ENCODE assay signal across 8 cellular contexts in genomic region chr5:136036293-136036911, GRCh38. TPM values are rescaled to one million over a fixed set of nuclear protein-coding genes. Genes with fewer than 3 reads are reported as not detected.
A peak's percentile ranks its signal among the peaks of the same experiment; 100 is the strongest.
DNase-seq lines count a peak whose midpoint lies in the region; ATAC-seq, FAIRE-seq and TF ChIP-seq lines count a peak whose summit lies in the region.

No MANE protein-coding gene starts in this region.

- H3K4me3 ChIP-seq in GM23248 (no peak overlapping the region), Peyer's patch (no peak overlapping the region), esophagus muscularis mucosa (no peak overlapping the region), gastrocnemius medialis (no peak overlapping the region), HepG2 (replicated peaks in 1 of 3; ENCODE audit: insufficient read depth in 1 of 3, low read depth in 2 of 3, low read length in 3 of 3) (no peak overlapping the region), prostate gland (no peak overlapping the region)

- ATAC-seq in gastrocnemius medialis (no peak), HepG2 (no peak), HG02763 (IDR thresholded peaks at IDR 0.05; ENCODE audit: unreplicated experiment) (no peak)

- H3K9ac ChIP-seq in GM23248 (peak overlapping the region; percentile 44), HepG2 (ENCODE audit: insufficient read depth, low read depth, low read length) (no peak overlapping the region)

- H3K9me3 ChIP-seq in GM23248 (ENCODE audit: low read depth) (no peaks in the 10 kb centered on the region), Peyer's patch (no peaks in the 10 kb centered on the region), esophagus muscularis mucosa (no peaks in the 10 kb centered on the region), gastrocnemius medialis (no peaks in the 10 kb centered on the region), HepG2 (ENCODE audit: low read length) (no peaks in the 10 kb centered on the region), prostate gland (no peaks in the 10 kb centered on the region)

- TF ChIP-seq RAD21 in HepG2 (CRISPR knock-in tag; IDR thresholded peaks at IDR 0.05) = no peak

- H2AFZ ChIP-seq in GM23248 (no peak overlapping the region), HepG2 (ENCODE audit: low read length) (no peak overlapping the region)

- peak; percentile 58 for DNase-seq in GM23248
- DNase-seq in Peyer's patch = no peak
- DNase-seq in esophagus muscularis mucosa (ENCODE audit: extremely low spot score) = no peak
- no peak for DNase-seq in gastrocnemius medialis
- no peak for DNase-seq in HepG2 (ENCODE audit: low spot score)
- no peak for DNase-seq in prostate gland (ENCODE audit: low spot score)
- no peak for DNase-seq in effector CD8-positive, alpha-beta T cell (lab: John Stamatoyannopoulos, UW)

- peak overlapping the region; percentile 90 for H3K27ac ChIP-seq in GM23248
- peak overlapping the region; percentile 12 to 63 (median 56) for H3K27ac ChIP-seq in Peyer's patch
- H3K27ac ChIP-seq in esophagus muscularis mucosa (replicated peaks in 1 of 4) = peak overlapping the region; percentile 12 to 44 (median 30)
- H3K27ac ChIP-seq in gastrocnemius medialis = peak overlapping the region; percentile 61 to 74 (median 66)
- no peak overlapping the region for H3K27ac ChIP-seq in HepG2 (ENCODE audit: extremely low read length, insufficient read depth, low read length)
- no peak overlapping the region for H3K27ac ChIP-seq in prostate gland

- H3K27me3 ChIP-seq in GM23248 (replicated peaks; ENCODE audit: insufficient read depth) (no peaks in the 10 kb centered on the region), Peyer's patch (no peaks in the 10 kb centered on the region), esophagus muscularis mucosa (no peaks in the 10 kb centered on the region), gastrocnemius medialis (no peaks in the 10 kb centered on the region), HepG2 (ENCODE audit: control insufficient read depth in 1 of 2, insufficient read depth in 2 of 2, low read length in 2 of 2) (no peaks in the 10 kb centered on the region), prostate gland (replicated peaks; ENCODE audit: insufficient read depth) (no peaks in the 10 kb centered on the region)

- H4K20me1 ChIP-seq in GM23248 (ENCODE audit: insufficient read depth) (no peaks in the 10 kb centered on the region), HepG2 (ENCODE audit: insufficient read depth, low read length) (no peaks in the 10 kb centered on the region)

- POLR2A ChIA-PET in HepG2 (lab: Yijun Ruan, JAX) = interaction anchor here (1.6 to 10.6 kb wide), 2 partner anchors 16 to 22 kb away, joined by 5 to 129 read pairs; no protein-coding TSS in a partner anchor

- H3K4me1 ChIP-seq in GM23248 (ENCODE audit: insufficient read depth) = peaks cover 57% of the 10 kb centered on the region
- peaks cover 0 to 27% (median 2%) of the 10 kb centered on the region in 4 donors for H3K4me1 ChIP-seq in Peyer's patch
- peaks cover 36 to 55% (median 38%) of the 10 kb centered on the region in 4 donors for H3K4me1 ChIP-seq in esophagus muscularis mucosa
- H3K4me1 ChIP-seq in gastrocnemius medialis = peaks cover 42 to 64% of the 10 kb centered on the region in 2 donors
- peaks cover 35% of the 10 kb centered on the region for H3K4me1 ChIP-seq in HepG2 (ENCODE audit: insufficient read depth, low read length)
- no peaks in the 10 kb centered on the region for H3K4me1 ChIP-seq in prostate gland (replicated peaks)

- no peaks in the 10 kb centered on the region for H3K9me2 ChIP-seq in GM23248 (ENCODE audit: insufficient read depth)

- H3K4me2 ChIP-seq in GM23248 (ENCODE audit: unreplicated experiment) = no peak overlapping the region
- H3K4me2 ChIP-seq in HepG2 (ENCODE audit: low read depth, low read length) = no peak overlapping the region

- no peak for TF ChIP-seq EP300 in esophagus muscularis mucosa (IDR thresholded peaks at IDR 0.05)
- no peak for TF ChIP-seq EP300 in HepG2 (IDR thresholded peaks at IDR 0.05; ENCODE audit: low read depth in 2 of 2, low read length in 2 of 2)
- TF ChIP-seq EP300 in HepG2 (CRISPR knock-in tag; IDR thresholded peaks at IDR 0.05; ENCODE audit: borderline replicate concordance) = no peak

- no peak for TF ChIP-seq POLR2A in Peyer's patch (IDR thresholded peaks at IDR 0.05)
- no peak for TF ChIP-seq POLR2A in esophagus muscularis mucosa (IDR thresholded peaks at IDR 0.05; ENCODE audit: low read depth)
- TF ChIP-seq POLR2A in gastrocnemius medialis (IDR thresholded peaks at IDR 0.05) = no peak
- no peak for TF ChIP-seq POLR2A in HepG2 (IDR thresholded peaks at IDR 0.05; ENCODE audit: insufficient read depth in 1 of 2, low read depth in 2 of 2, low read length in 2 of 2)
- TF ChIP-seq POLR2A in prostate gland (IDR thresholded peaks at IDR 0.05) = no peak

- TF ChIP-seq CTCF in Peyer's patch (IDR thresholded peaks at IDR 0.05) = no peak
- no peak for TF ChIP-seq CTCF in esophagus muscularis mucosa (IDR thresholded peaks at IDR 0.05)
- no peak for TF ChIP-seq CTCF in gastrocnemius medialis (IDR thresholded peaks at IDR 0.05 in 4 of 5, conservative IDR thresholded peaks at IDR 0.05 in 1 of 5)
- TF ChIP-seq CTCF in HepG2 (CRISPR knock-in tag; IDR thresholded peaks at IDR 0.05) = no peak
- TF ChIP-seq CTCF in prostate gland (IDR thresholded peaks at IDR 0.05) = no peak

- intact Hi-C loops in esophagus muscularis mucosa (cut with DNase I) (no loop called here), gastrocnemius medialis (cut with DNase I; ENCODE audit: low total_unique reads) (loop anchor here (2.0 kb wide), 1 partner anchor 96 kb away; the partner anchor contains the start of gene SMAD5), HepG2 (cut with micrococcal nuclease; ENCODE audit: unreplicated experiment) (no loop called here), prostate gland (cut with DNase I) (no loop called here)

- 91 to 100% methylated on average over 1 of the region's 1 CpG for WGBS in GM23248 (ENCODE audit: low coverage in 1 of 2, low lambda C conversion rate in 2 of 2, missing lambda C conversion rate in 2 of 2), 2 experiments
- WGBS in esophagus muscularis mucosa = 92% methylated on average over 1 of the region's 1 CpG
- 100% methylated on average over 1 of the region's 1 CpG for WGBS in HepG2 (ENCODE audit: low lambda C conversion rate)
- WGBS in prostate gland = 87% methylated on average over 1 of the region's 1 CpG

- H3K36me3 ChIP-seq in GM23248 (ENCODE audit: low read depth) (peaks cover 77% of the 10 kb centered on the region), Peyer's patch (no peaks in the 10 kb centered on the region), esophagus muscularis mucosa (peaks cover 0 to 23% (median 0%) of the 10 kb centered on the region in 4 donors), gastrocnemius medialis (no peaks in the 10 kb centered on the region), HepG2 (replicated peaks in 1 of 2; ENCODE audit: control insufficient read depth in 1 of 2, insufficient read depth in 2 of 2, low read length in 2 of 2) (peaks cover 20 to 55% of the 10 kb centered on the region in 2 experiments), prostate gland (no peaks in the 10 kb centered on the region)

- peaks cover 100% of the 10 kb centered on the region for H3F3A ChIP-seq in GM23248 (ENCODE audit: insufficient read depth)

- in situ Hi-C loops in GM23248 (cut with MboI) (no loop called here), gastrocnemius medialis (cut with MboI; ENCODE audit: low sequenced_read_pairs in 4 of 4) (no loop called here), HepG2 (cut with HindIII; ENCODE audit: extremely low pct_ligation_motif_present, low pct_unique_long_range_greater_than_20kb) (no loop called here)

- H3K79me2 ChIP-seq in GM23248 (ENCODE audit: insufficient read depth) (peaks cover 78% of the 10 kb centered on the region), HepG2 (ENCODE audit: insufficient read depth, low read length) (peaks cover 4% of the 10 kb centered on the region)

- no TSS peak for BruUV-seq in HepG2 (replicated peaks; lab: Mats Ljungman, UMichigan)

- CTCF ChIA-PET in HepG2 (lab: Yijun Ruan, JAX; ENCODE audit: low intra/inter-chr PET ratio, low total read pairs) = no interaction called here

- no peak for FAIRE-seq in HepG2 (lab: Jason Lieb, UNC)

TF ChIP-seq in HepG2, 621 proteins besides CTCF, POLR2A, EP300 and RAD21 (continues in another document):
- no peak for TF ChIP-seq CREM (IDR thresholded peaks at IDR 0.05)
- TF ChIP-seq CREM (CRISPR knock-in tag; IDR thresholded peaks at IDR 0.05) = no peak
- no peak for TF ChIP-seq RXRB (CRISPR knock-in tag; IDR thresholded peaks at IDR 0.05; ENCODE audit: borderline replicate concordance)

RNA-seq across cellular contexts. Expression of gene TGFBI, which starts 7.6 kb away (rescaled TPM):
- total RNA-seq in GM23248 (2014; rRNA removed; shearing (Covaris generic)) = 7,109 and 7,351 TPM in 2 replicates
- polyA plus RNA-seq in GM23248 (2016; fragmentation: Nextera tagmentation; extraction: Ambion mirVana) (7,159 and 7,358 TPM in 2 replicates), HepG2 (2011; rRNA removed) (441 and 457 TPM in 2 replicates)
- total RNA-seq in Peyer's patch (10 to 100 TPM; 17.5 to 56.9 (median 26.3) TPM), esophagus muscularis mucosa (100 to 1,000 TPM in 2 of 4 donors, 10 to 100 TPM in 2; 62.3 to 128 (median 92.9) TPM), gastrocnemius medialis (10 to 100 TPM; 38.4 to 48.0 (median 40.0) TPM), HepG2 (2016; rRNA removed; fragmentation: Illumina TruSeq; extraction: Trizol) (138 and 275 TPM in 2 replicates), prostate gland (10 to 100 TPM; 17.9 to 41.7 TPM)
- 50.3 and 55.8 TPM in 2 replicates for total RNA-seq in HepG2 (2016; cell fraction: cytosol; rRNA removed; fragmentation: Illumina TruSeq; extraction: Trizol; ENCODE audit: low read depth)
- total RNA-seq in HepG2 (2016; cell fraction: insoluble cytoplasmic fraction; rRNA removed; fragmentation: Illumina TruSeq; extraction: Trizol) = 131 and 276 TPM in 2 replicates
- 113 and 131 TPM in 2 replicates for total RNA-seq in HepG2 (2016; cell fraction: membrane; rRNA removed; fragmentation: Illumina TruSeq; extraction: Trizol)
- 247 and 314 TPM in 2 replicates for total RNA-seq in HepG2 (2016; cell fraction: nucleus; rRNA removed; fragmentation: Illumina TruSeq; extraction: Trizol)
- polyA plus RNA-seq in HepG2 (2011; cell fraction: cytosol; rRNA removed) = 304 and 337 TPM in 2 replicates
- 658 and 897 TPM in 2 replicates for polyA plus RNA-seq in HepG2 (2011; cell fraction: nucleus; rRNA removed)
- 309 and 371 TPM in 2 replicates for polyA plus RNA-seq in HepG2 (2012)
- polyA plus RNA-seq in HepG2 (2016; cell fraction: cytosol; fragmentation: Illumina TruSeq; extraction: Trizol; ENCODE audit: low read depth) = 43.1 and 46.7 TPM in 2 replicates
- 120 and 134 TPM in 2 replicates for polyA plus RNA-seq in HepG2 (2016; cell fraction: insoluble cytoplasmic fraction; fragmentation: Illumina TruSeq; extraction: Trizol; ENCODE audit: low read depth)
- 83.1 and 98.3 TPM in 2 replicates for polyA plus RNA-seq in HepG2 (2016; cell fraction: membrane; fragmentation: Illumina TruSeq; extraction: Trizol; ENCODE audit: low read depth)
- 385 and 414 TPM in 2 replicates for polyA plus RNA-seq in HepG2 (2016; cell fraction: nucleus; fragmentation: Illumina TruSeq; extraction: Trizol; ENCODE audit: insufficient read depth, low read depth)
- 25.5 and 364 TPM in 2 replicates for polyA minus RNA-seq in HepG2 (2011; rRNA and poly(A)+ RNA removed; ENCODE audit: low replicate concordance)
- 249 and 302 TPM in 2 replicates for polyA minus RNA-seq in HepG2 (2011; cell fraction: cytosol; rRNA and poly(A)+ RNA removed)
- polyA minus RNA-seq in HepG2 (2011; cell fraction: nucleus; rRNA and poly(A)+ RNA removed) = 204 and 216 TPM in 2 replicates

Comparison
In these comparisons a context has a peak if more than half of its experiments do, and no peak if none do; other contexts are left out.
1. H3K27ac ChIP-seq: peak in GM23248 (single experiment), Peyer's patch (4 of 4), esophagus muscularis mucosa (4 of 4) and gastrocnemius medialis (4 of 4); none in HepG2 (single experiment) and prostate gland (0 of 2).
2. RNA of gene TGFBI, which starts 7.6 kb away (total RNA-seq): 7,109 to 7,351 TPM in GM23248; 50.3 to 314 TPM in HepG2, 62.3 to 128 TPM in esophagus muscularis mucosa, 17.9 to 41.7 TPM in prostate gland, 38.4 to 48.0 TPM in gastrocnemius medialis and 17.5 to 56.9 TPM in Peyer's patch; every median in the first group is over 10 times any median in the second.